In genomic region chr3:197554196-197554561, GRCh38 we compare ENCODE assay signal across 8 cellular contexts. TPM values are rescaled to one million over a fixed set of nuclear protein-coding genes. Genes with fewer than 3 reads are reported as not detected.
A peak's percentile ranks its signal among the peaks of the same experiment; 100 is the strongest.
DNase-seq lines count a peak whose midpoint lies in the region; ATAC-seq and TF ChIP-seq lines count a peak whose summit lies in the region.

No MANE protein-coding gene starts in this region.

- peaks cover 33% of the 10 kb centered on the region for H3K27me3 ChIP-seq in ACC112 (ENCODE audit: insufficient read depth, low read length)
- H3K27me3 ChIP-seq in WERI-Rb-1 (ENCODE audit: insufficient read depth, low read depth, severe bottlenecking) = no peaks in the 10 kb centered on the region
- no peaks in the 10 kb centered on the region for H3K27me3 ChIP-seq in iPS DF 6.9 (ENCODE audit: control insufficient read depth, insufficient read depth, low read length)
- H3K27me3 ChIP-seq in stomach smooth muscle (ENCODE audit: control insufficient read depth in 1 of 2, insufficient read depth in 2 of 2, low read length in 2 of 2) = peaks cover 0 to 8% of the 10 kb centered on the region in 2 donors

- H3K4me3 ChIP-seq in ACC112 (ENCODE audit: low read depth, low read length) (peak overlapping the region; percentile 91), WERI-Rb-1 (ENCODE audit: low read depth, low read length) (peak overlapping the region; percentile 51), iPS DF 6.9 (ENCODE audit: low read length) (peak overlapping the region; percentile 18; the same call in 1 of the 2 replicates), stomach smooth muscle (ENCODE audit: low read length in 2 of 2) (peak overlapping the region; percentile 74 to 93)

- no peaks in the 10 kb centered on the region for H3K79me2 ChIP-seq in ACC112 (ENCODE audit: control insufficient read depth, insufficient read depth, low read length, unreplicated experiment)

- TF ChIP-seq CTCF in WERI-Rb-1 (IDR thresholded peaks at IDR 0.05; ENCODE audit: low read depth, low read length) = no peak

- DNase-seq in WERI-Rb-1 (no peak), iPS DF 6.9 (ENCODE audit: low read depth, low spot score) (no peak), OCI-M1 (lab: John Stamatoyannopoulos, UW) (no peak)
- DNase-seq in effector CD4-positive, alpha-beta T cell = no peak

- WGBS in iPS DF 6.9 (ENCODE audit: insufficient coverage, insufficient read length) = no CpG with 5 or more reads among the region's 10 CpGs

- ATAC-seq in GM21515 (IDR thresholded peaks at IDR 0.05; ENCODE audit: unreplicated experiment) (peak; percentile 1), esophagus mucosa (no peak)

- H3K9ac ChIP-seq in stomach smooth muscle (ENCODE audit: low read length in 2 of 2) = peak overlapping the region; percentile 44 to 90

- H3K9me3 ChIP-seq in WERI-Rb-1 (ENCODE audit: severe bottlenecking) = no peaks in the 10 kb centered on the region
- H3K9me3 ChIP-seq in iPS DF 6.9 (ENCODE audit: control insufficient read depth, insufficient read depth, low read length) = no peaks in the 10 kb centered on the region
- H3K9me3 ChIP-seq in stomach smooth muscle (ENCODE audit: control insufficient read depth in 2 of 2, low read length in 2 of 2) = no peaks in the 10 kb centered on the region

- H3K36me3 ChIP-seq in ACC112 (ENCODE audit: insufficient read depth, low read length) (no peaks in the 10 kb centered on the region), WERI-Rb-1 (no peaks in the 10 kb centered on the region), iPS DF 6.9 (ENCODE audit: control insufficient read depth, insufficient read depth, low read length) (no peaks in the 10 kb centered on the region), stomach smooth muscle (ENCODE audit: control insufficient read depth in 2 of 2, insufficient read depth in 2 of 2, low read length in 2 of 2) (no peaks in the 10 kb centered on the region)

- peak overlapping the region; percentile 86 for H2AFZ ChIP-seq in ACC112 (ENCODE audit: low read length, unreplicated experiment)

- H3K4me1 ChIP-seq in ACC112 (ENCODE audit: control insufficient read depth, insufficient read depth, low read length, unreplicated experiment) = peaks cover 3% of the 10 kb centered on the region
- peaks cover 7% of the 10 kb centered on the region for H3K4me1 ChIP-seq in iPS DF 6.9 (ENCODE audit: control insufficient read depth, insufficient read depth, low read length)
- peaks cover 33% of the 10 kb centered on the region for H3K4me1 ChIP-seq in stomach smooth muscle (ENCODE audit: control insufficient read depth, insufficient read depth, low read length)

- peak overlapping the region; percentile 50 for H3K27ac ChIP-seq in ACC112 (ENCODE audit: low read depth, low read length)
- H3K27ac ChIP-seq in WERI-Rb-1 = peak overlapping the region; percentile 62
- H3K27ac ChIP-seq in iPS DF 6.9 (ENCODE audit: low read length) = no peak overlapping the region
- H3K27ac ChIP-seq in stomach smooth muscle (ENCODE audit: low read length) = peak overlapping the region; percentile 97

RNA-seq across cellular contexts. Expression of gene BDH1, which starts 1.6 kb away (rescaled TPM):
- 67.9 TPM for total RNA-seq in esophagus mucosa

Comparison
In these comparisons a context has a peak if more than half of its experiments do, and no peak if none do; other contexts are left out.
1. H3K4me3 ChIP-seq: peak in every context shown above with its lines; median percentile 91 in ACC112; 84 in stomach smooth muscle; 51 in WERI-Rb-1; 18 in iPS DF 6.9.